In the genomic region with DNA sequence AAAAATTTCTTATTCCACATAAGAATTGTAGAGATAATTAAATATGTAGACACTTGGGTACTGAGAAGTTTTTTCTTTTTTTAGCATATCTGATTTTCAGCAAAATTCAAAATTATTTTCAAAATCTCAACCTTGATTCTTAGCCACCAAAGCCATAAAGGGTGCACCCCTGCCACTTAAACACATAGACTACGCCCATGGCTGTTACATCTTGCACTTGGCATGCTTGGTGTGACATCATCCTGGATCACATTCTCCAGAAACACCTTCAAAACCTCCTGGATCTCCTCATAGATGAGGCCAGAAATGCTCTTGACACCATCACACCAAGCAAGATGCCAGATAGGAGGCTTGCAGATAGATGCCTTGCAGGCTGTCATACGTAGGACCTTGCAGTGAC, we compare ENCODE assay signal across 2 cellular contexts.
TF ChIP-seq lines count a peak whose summit lies in the region.

No MANE protein-coding gene starts in this region.

TF ChIP-seq in SK-N-SH, 30 proteins besides CTCF, POLR2A, EP300 and RAD21 (continued from another document):
- TF ChIP-seq, protein P1, sequence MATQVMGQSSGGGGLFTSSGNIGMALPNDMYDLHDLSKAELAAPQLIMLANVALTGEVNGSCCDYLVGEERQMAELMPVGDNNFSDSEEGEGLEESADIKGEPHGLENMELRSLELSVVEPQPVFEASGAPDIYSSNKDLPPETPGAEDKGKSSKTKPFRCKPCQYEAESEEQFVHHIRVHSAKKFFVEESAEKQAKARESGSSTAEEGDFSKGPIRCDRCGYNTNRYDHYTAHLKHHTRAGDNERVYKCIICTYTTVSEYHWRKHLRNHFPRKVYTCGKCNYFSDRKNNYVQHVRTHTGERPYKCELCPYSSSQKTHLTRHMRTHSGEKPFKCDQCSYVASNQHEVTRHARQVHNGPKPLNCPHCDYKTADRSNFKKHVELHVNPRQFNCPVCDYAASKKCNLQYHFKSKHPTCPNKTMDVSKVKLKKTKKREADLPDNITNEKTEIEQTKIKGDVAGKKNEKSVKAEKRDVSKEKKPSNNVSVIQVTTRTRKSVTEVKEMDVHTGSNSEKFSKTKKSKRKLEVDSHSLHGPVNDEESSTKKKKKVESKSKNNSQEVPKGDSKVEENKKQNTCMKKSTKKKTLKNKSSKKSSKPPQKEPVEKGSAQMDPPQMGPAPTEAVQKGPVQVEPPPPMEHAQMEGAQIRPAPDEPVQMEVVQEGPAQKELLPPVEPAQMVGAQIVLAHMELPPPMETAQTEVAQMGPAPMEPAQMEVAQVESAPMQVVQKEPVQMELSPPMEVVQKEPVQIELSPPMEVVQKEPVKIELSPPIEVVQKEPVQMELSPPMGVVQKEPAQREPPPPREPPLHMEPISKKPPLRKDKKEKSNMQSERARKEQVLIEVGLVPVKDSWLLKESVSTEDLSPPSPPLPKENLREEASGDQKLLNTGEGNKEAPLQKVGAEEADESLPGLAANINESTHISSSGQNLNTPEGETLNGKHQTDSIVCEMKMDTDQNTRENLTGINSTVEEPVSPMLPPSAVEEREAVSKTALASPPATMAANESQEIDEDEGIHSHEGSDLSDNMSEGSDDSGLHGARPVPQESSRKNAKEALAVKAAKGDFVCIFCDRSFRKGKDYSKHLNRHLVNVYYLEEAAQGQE (IDR thresholded peaks at IDR 0.05; ENCODE audit: low read depth, low read length): no peak
- TF ChIP-seq, protein P2, sequence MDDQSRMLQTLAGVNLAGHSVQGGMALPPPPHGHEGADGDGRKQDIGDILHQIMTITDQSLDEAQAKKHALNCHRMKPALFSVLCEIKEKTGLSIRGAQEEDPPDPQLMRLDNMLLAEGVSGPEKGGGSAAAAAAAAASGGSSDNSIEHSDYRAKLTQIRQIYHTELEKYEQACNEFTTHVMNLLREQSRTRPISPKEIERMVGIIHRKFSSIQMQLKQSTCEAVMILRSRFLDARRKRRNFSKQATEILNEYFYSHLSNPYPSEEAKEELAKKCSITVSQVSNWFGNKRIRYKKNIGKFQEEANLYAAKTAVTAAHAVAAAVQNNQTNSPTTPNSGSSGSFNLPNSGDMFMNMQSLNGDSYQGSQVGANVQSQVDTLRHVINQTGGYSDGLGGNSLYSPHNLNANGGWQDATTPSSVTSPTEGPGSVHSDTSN (IDR thresholded peaks at IDR 0.05): no peak
- TF ChIP-seq, protein P3, sequence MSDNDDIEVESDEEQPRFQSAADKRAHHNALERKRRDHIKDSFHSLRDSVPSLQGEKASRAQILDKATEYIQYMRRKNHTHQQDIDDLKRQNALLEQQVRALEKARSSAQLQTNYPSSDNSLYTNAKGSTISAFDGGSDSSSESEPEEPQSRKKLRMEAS (IDR thresholded peaks at IDR 0.05; ENCODE audit: low read depth): no peak
- TF ChIP-seq FOXJ3 (CRISPR knock-in tag; IDR thresholded peaks at IDR 0.05) (no peak), CHD2 (IDR thresholded peaks at IDR 0.05; ENCODE audit: low read length, partially characterized antibody) (no peak), MEF2A (IDR thresholded peaks at IDR 0.05; ENCODE audit: borderline replicate concordance, low read depth) (no peak), FOXM1 (IDR thresholded peaks at IDR 0.05; ENCODE audit: low read depth) (no peak), RFX5 (IDR thresholded peaks at IDR 0.05; ENCODE audit: low read length) (no peak)

TF ChIP-seq in SK-N-SH treated with all-trans-retinoic acid at 6 μM for 48 hours, 23 proteins besides CTCF, POLR2A, EP300 and RAD21 (continued from another document):
- TF ChIP-seq, protein P4, sequence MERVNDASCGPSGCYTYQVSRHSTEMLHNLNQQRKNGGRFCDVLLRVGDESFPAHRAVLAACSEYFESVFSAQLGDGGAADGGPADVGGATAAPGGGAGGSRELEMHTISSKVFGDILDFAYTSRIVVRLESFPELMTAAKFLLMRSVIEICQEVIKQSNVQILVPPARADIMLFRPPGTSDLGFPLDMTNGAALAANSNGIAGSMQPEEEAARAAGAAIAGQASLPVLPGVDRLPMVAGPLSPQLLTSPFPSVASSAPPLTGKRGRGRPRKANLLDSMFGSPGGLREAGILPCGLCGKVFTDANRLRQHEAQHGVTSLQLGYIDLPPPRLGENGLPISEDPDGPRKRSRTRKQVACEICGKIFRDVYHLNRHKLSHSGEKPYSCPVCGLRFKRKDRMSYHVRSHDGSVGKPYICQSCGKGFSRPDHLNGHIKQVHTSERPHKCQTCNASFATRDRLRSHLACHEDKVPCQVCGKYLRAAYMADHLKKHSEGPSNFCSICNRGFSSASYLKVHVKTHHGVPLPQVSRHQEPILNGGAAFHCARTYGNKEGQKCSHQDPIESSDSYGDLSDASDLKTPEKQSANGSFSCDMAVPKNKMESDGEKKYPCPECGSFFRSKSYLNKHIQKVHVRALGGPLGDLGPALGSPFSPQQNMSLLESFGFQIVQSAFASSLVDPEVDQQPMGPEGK (CRISPR knock-in tag; IDR thresholded peaks at IDR 0.05; ENCODE audit: borderline replicate concordance): no peak
- TF ChIP-seq, protein P5, sequence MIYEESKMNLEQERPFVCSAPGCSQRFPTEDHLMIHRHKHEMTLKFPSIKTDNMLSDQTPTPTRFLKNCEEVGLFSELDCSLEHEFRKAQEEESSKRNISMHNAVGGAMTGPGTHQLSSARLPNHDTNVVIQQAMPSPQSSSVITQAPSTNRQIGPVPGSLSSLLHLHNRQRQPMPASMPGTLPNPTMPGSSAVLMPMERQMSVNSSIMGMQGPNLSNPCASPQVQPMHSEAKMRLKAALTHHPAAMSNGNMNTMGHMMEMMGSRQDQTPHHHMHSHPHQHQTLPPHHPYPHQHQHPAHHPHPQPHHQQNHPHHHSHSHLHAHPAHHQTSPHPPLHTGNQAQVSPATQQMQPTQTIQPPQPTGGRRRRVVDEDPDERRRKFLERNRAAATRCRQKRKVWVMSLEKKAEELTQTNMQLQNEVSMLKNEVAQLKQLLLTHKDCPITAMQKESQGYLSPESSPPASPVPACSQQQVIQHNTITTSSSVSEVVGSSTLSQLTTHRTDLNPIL (CRISPR knock-in tag; IDR thresholded peaks at IDR 0.05; ENCODE audit: low read depth): no peak
- no peak for TF ChIP-seq ESRRG (CRISPR knock-in tag; IDR thresholded peaks at IDR 0.05)
